In the genomic region with DNA sequence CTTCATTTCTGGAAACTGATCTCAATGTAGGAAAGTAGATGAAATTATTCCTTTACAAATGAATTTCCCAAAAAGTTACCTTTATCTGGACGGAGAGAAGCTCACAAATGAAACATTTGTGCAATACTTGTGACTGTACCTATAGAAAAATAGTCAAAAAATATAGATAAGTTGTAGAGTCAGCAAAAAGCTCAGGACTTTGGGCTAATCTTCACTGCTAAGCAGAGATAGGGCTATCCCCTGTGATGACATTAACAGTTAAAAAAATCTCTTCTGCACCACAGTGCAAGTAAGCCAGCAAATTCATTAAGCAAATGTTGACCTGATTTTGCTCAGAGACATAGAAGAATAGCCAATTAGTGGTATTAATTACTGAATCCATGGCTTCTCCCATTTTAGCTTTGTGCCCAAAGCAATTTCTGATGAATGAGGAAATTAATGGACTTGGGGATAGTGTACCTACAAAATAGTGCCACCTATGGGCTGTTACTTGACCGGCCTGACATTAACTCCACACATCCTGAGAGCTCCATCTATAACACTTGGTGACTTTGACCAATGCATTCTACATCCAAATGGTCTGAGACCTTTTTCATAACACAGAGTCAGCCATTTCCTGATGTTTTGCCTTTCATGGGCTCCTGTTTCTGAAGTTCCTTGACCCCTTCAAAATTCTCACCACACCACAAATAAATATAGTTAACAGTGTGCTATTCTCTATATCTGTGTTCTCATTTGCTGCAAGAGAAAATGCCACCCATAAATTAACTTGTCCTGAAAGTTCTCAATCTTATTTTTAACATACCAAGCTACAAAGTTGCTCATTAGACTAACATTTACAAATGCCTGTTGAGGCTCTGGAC, we compare ENCODE assay signal across 8 cellular contexts.
DNase-seq lines count a peak whose midpoint lies in the region; ATAC-seq, FAIRE-seq and TF ChIP-seq lines count a peak whose summit lies in the region.

No MANE protein-coding gene starts in this region.

- DNase-seq in AG10803 (ENCODE audit: low read depth) = peak; percentile 45
- DNase-seq in GM18507 (ENCODE audit: extremely low spot score, insufficient read length, low read depth) = no peak
- peak; percentile 64 for DNase-seq in RPMI8226
- peak; percentile 54 for DNase-seq in fibroblast of the aortic adventitia (ENCODE audit: low read depth)
- DNase-seq in sciatic nerve (ENCODE audit: low spot score) = no peak
- no peak for DNase-seq in HK-2 (ENCODE audit: unreplicated experiment)

- FAIRE-seq in GM18507 (lab: Jason Lieb, UNC) = peak; percentile 59

- TF ChIP-seq CTCF in AG10803 (conservative IDR thresholded peaks at IDR 0.05; ENCODE audit: low read length) = peak; percentile 69
- peak; percentile 64 for TF ChIP-seq CTCF in fibroblast of the aortic adventitia (IDR thresholded peaks at IDR 0.05; ENCODE audit: insufficient read depth, low read length)

- H3K4me3 ChIP-seq in AG10803 (ENCODE audit: low read length) (no peak overlapping the region), fibroblast of the aortic adventitia (ENCODE audit: low read depth, low read length) (no peak overlapping the region)

- ATAC-seq in HG03520 (IDR thresholded peaks at IDR 0.05; ENCODE audit: unreplicated experiment) (peak; percentile 58), sciatic nerve (peak; percentile 59), HG02840 (IDR thresholded peaks at IDR 0.05; ENCODE audit: low FRiP score, unreplicated experiment) (no peak)

- intact Hi-C loops in sciatic nerve (cut with DNase I) = no loop called here

Comparison
In these comparisons a context has a peak if more than half of its experiments do, and no peak if none do; other contexts are left out.
1. DNase-seq: peak in AG10803 (single experiment), RPMI8226 (single experiment) and fibroblast of the aortic adventitia (single experiment); none in GM18507 (single experiment), sciatic nerve (single experiment) and HK-2 (single experiment).